8 cellular contexts compared by ENCODE assay signal in the genomic region with DNA sequence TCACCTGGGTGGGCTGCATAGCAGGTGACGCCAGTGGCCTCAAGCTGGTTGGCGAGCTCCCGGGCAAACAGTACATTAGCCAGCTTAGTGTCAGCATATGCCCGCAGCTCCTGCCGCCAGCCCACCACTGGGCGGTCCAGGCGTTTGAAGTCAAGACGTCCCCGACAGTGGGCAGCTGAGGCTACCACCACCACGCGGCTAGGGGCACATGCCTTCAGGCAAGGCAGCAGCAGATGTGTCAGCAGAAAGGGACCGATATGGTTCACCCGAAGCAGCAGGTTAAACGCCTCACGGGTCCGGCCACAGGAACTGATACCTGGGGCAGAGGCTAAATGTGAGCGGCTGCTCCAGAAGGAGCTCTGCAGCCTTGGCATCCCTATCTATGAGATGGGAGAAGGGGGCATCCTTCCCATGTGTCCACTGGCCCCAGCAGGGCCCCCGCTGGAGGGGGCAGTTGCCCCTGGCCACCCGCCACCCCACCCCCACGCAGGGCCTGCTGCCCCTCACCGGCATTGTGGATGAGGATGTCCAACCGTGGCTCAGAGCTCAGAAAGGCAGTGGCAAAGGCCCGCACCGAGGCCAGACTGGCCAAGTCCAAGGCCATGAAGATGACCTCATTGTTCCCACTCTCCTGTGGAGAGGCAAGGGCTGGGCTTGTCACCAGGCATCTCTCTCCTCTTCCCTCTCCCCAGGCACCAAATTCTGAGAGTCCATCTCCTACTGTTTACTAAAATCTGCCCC. TPM values are rescaled to one million over a fixed set of nuclear protein-coding genes. Genes with fewer than 3 reads are reported as not detected.
A peak's percentile ranks its signal among the peaks of the same experiment; 100 is the strongest.
DNase-seq lines count a peak whose midpoint lies in the region; ATAC-seq and TF ChIP-seq lines count a peak whose summit lies in the region.
"Had no signal": no experiment of that assay in that cellular context is flagged by ENCODE, and none has a peak within 500 bp of the region (broad histone marks: within the 10 kb centered on the region; RNA-seq: fewer than 3 reads in every experiment).

No MANE protein-coding gene starts in this region.

- H2AFZ ChIP-seq in HCT116 (ENCODE audit: low read depth, low read length, poor library complexity, severe bottlenecking) = no peak overlapping the region
- no peak overlapping the region for H2AFZ ChIP-seq in neural cell (ENCODE audit: low read depth, low read length)

- 0 out of 4 replicates have a peak, but pooled peaks cover 5 to 6% of the 10 kb centered on the region in 2 experiments for H3K36me3 ChIP-seq in HCT116 (ENCODE audit: control insufficient read depth in 1 of 2, insufficient read depth in 2 of 2, low read length in 2 of 2)
- H3K36me3 ChIP-seq in neural cell (ENCODE audit: insufficient read depth, low read length) = no peaks in the 10 kb centered on the region

- H3K4me1 Mint-ChIP-seq in activated T-helper 1 cell treated with anti-CD3 and anti-CD28 coated beads, Interleukin-12 subunit alpha, Interleukin-12 subunit beta, Interleukin-2, Interleukin-4 antibody, amounts not matched to agents 30 ng/mL and 10 ng/mL and 1 ng/mL, durations not matched to agents 14 hours and 24 hours and 36 hours (ENCODE audit: low read depth) = peaks cover 52% of the 10 kb centered on the region

- no peak for TF ChIP-seq EP300 in neural cell (conservative IDR thresholded peaks at IDR 0.05; ENCODE audit: poor library complexity, severe bottlenecking)

- no peaks in the 10 kb centered on the region for H3K27me3 Mint-ChIP-seq in activated T-helper 1 cell treated with anti-CD3 and anti-CD28 coated beads, Interleukin-12 subunit alpha, Interleukin-12 subunit beta, Interleukin-2, Interleukin-4 antibody, amounts not matched to agents 30 ng/mL and 10 ng/mL and 1 ng/mL, durations not matched to agents 14 hours and 24 hours and 36 hours (ENCODE audit: insufficient read depth)

- POLR2A ChIA-PET in HCT116 (lab: Charles Lee) = interaction anchor here (1.8 kb wide), 1 partner anchor 182 kb away, joined by 8 read pairs; the partner anchor contains the start of gene RPL23A

- H3K4me1 ChIP-seq in HCT116 (ENCODE audit: control insufficient read depth in 1 of 2, insufficient read depth in 2 of 2, low read length in 2 of 2) = peaks cover 19 to 36% of the 10 kb centered on the region in 2 experiments; a peak in 3 of 4 replicates

- H3K36me3 Mint-ChIP-seq in activated T-helper 1 cell treated with anti-CD3 and anti-CD28 coated beads, Interleukin-12 subunit alpha, Interleukin-12 subunit beta, Interleukin-2, Interleukin-4 antibody, amounts not matched to agents 30 ng/mL and 10 ng/mL and 1 ng/mL, durations not matched to agents 14 hours and 24 hours and 36 hours (ENCODE audit: low read depth) = peaks cover 32% of the 10 kb centered on the region

- peaks cover 13% of the 10 kb centered on the region; the same call in 1 of the 2 replicates for H3K79me2 ChIP-seq in HCT116 (ENCODE audit: insufficient read depth, low read length)
- H3K79me2 ChIP-seq in neural cell (replicated peaks; ENCODE audit: insufficient read depth, low read length) = peaks cover 17% of the 10 kb centered on the region

- H3K9me2 ChIP-seq in HCT116 (ENCODE audit: insufficient read depth) (no peaks in the 10 kb centered on the region), neural cell (ENCODE audit: insufficient read depth, low read length) (no peaks in the 10 kb centered on the region)

- H3F3A ChIP-seq in neural cell (ENCODE audit: insufficient read depth, low read length, poor library complexity, severe bottlenecking) = peaks cover 2% of the 10 kb centered on the region

- ATAC-seq in HCT116 (no peak), GM18868 (IDR thresholded peaks at IDR 0.05; ENCODE audit: unreplicated experiment) (no peak)
- ATAC-seq: Panc1 had no signal

- RAD21 ChIA-PET in HCT116 (lab: Charles Lee; ENCODE audit: low non-redundant PET in 1 of 2, low total read pairs in 2 of 2, uncharacterized antibody in 2 of 2, unreplicated experiment in 2 of 2) = no interaction called here

- TF ChIP-seq CTCF in HCT116 (IDR thresholded peaks at IDR 0.05 in 2 of 3, conservative IDR thresholded peaks at IDR 0.05 in 1 of 3; ENCODE audit: borderline replicate concordance in 1 of 3, insufficient read depth in 1 of 3, low read depth in 2 of 3, low read length in 2 of 3) (no peak), neural cell (IDR thresholded peaks at IDR 0.05; ENCODE audit: poor library complexity, severe bottlenecking) (no peak)

- peak overlapping the region; percentile 87 for H3K4me2 ChIP-seq in HCT116 (ENCODE audit: low read length)
- peak overlapping the region; percentile 90 for H3K4me2 ChIP-seq in neural cell (ENCODE audit: low read length)

- peak overlapping the region; percentile 79 for H3K27ac Mint-ChIP-seq in activated T-helper 1 cell treated with anti-CD3 and anti-CD28 coated beads, Interleukin-12 subunit alpha, Interleukin-12 subunit beta, Interleukin-2, Interleukin-4 antibody, amounts not matched to agents 30 ng/mL and 10 ng/mL and 1 ng/mL, durations not matched to agents 14 hours and 24 hours and 36 hours

- H3K27me3 ChIP-seq in HCT116 (ENCODE audit: insufficient read depth, low read length) (no peaks in the 10 kb centered on the region), neural cell (ENCODE audit: insufficient read depth, low read depth, low read length) (no peaks in the 10 kb centered on the region)

- CTCF ChIA-PET in HCT116 (lab: Charles Lee) = interaction anchor here (1.0 to 1.9 kb wide), 3 partner anchors 22 to 174 kb away, joined by 4 to 10 read pairs (median 5); no protein-coding TSS in a partner anchor

- TF ChIP-seq POLR2A in HCT116 (IDR thresholded peaks at IDR 0.05; ENCODE audit: borderline replicate concordance, extremely low read depth, insufficient read depth, insufficient read length) = no peak

- peak overlapping the region; percentile 91 for H3K4me3 Mint-ChIP-seq in activated T-helper 1 cell treated with anti-CD3 and anti-CD28 coated beads, Interleukin-12 subunit alpha, Interleukin-12 subunit beta, Interleukin-2, Interleukin-4 antibody, amounts not matched to agents 30 ng/mL and 10 ng/mL and 1 ng/mL, durations not matched to agents 14 hours and 24 hours and 36 hours

- H3K9ac ChIP-seq in HCT116 (ENCODE audit: low read length) (peak overlapping the region; percentile 85; the same call in 1 of the 2 replicates), neural cell (ENCODE audit: low read length) (peak overlapping the region; percentile 90)

- TF ChIP-seq RAD21 in HCT116 (IDR thresholded peaks at IDR 0.05; ENCODE audit: low read depth) = no peak
- no peak for TF ChIP-seq RAD21 in neural cell (conservative IDR thresholded peaks at IDR 0.05)

- H4K20me1 ChIP-seq in HCT116 (ENCODE audit: insufficient read depth) (no peaks in the 10 kb centered on the region), neural cell (ENCODE audit: insufficient read depth) (no peaks in the 10 kb centered on the region)

- H3K4me3 ChIP-seq in HCT116 (replicated peaks in 1 of 2; ENCODE audit: low read depth in 1 of 2, low read length in 2 of 2) (peak overlapping the region in 1 of 2 experiments; percentile 84; a peak in 2 of 4 replicates), neural cell (ENCODE audit: low read length) (peak overlapping the region; percentile 88)

- intact Hi-C loops in HCT116 (cut with micrococcal nuclease) = loop anchor here (5.0 to 10.0 kb wide), 2 partner anchors 139 to 256 kb away; partner anchors contain the start of gene BLTP2
- intact Hi-C loops in activated T-helper 1 cell treated with anti-CD3 and anti-CD28 coated beads, Interleukin-12 subunit alpha, Interleukin-12 subunit beta, Interleukin-2, Interleukin-4 antibody, amounts not matched to agents 30 ng/mL and 10 ng/mL and 1 ng/mL, durations not matched to agents 14 hours and 24 hours and 36 hours (cut with micrococcal nuclease) = no loop called here

- no peak overlapping the region for H3K27ac ChIP-seq in HCT116 (ENCODE audit: low read depth, low read length)
- H3K27ac ChIP-seq in neural cell (ENCODE audit: low read length) = peak overlapping the region; percentile 84

- BruUV-seq in HCT116 (replicated peaks; lab: Mats Ljungman, UMichigan) = no TSS peak

- DNase-seq in HCT116 (ENCODE audit: low read depth, low spot score) (no peak), NCI-H446 treated with DMSO at 0.1 percent for 48 hours (lab: John Stamatoyannopoulos, UW) (no peak), HuH-7 (ENCODE audit: low spot score) (no peak)
- no peak for DNase-seq in activated T-helper 1 cell treated with anti-CD3 and anti-CD28 coated beads, Interleukin-12 subunit alpha, Interleukin-12 subunit beta, Interleukin-2, Interleukin-4 antibody, amounts not matched to agents 30 ng/mL and 10 ng/mL and 1 ng/mL, durations not matched to agents 14 hours and 24 hours and 36 hours (ENCODE audit: low spot score)
- DNase-seq: stimulated activated CD4-positive, alpha-beta T cell treated with anti-CD3 and anti-CD28 coated beads, Interleukin-4, amount 100 ng/mL, for 1 hour had no signal

- no peaks in the 10 kb centered on the region for H3K9me3 Mint-ChIP-seq in activated T-helper 1 cell treated with anti-CD3 and anti-CD28 coated beads, Interleukin-12 subunit alpha, Interleukin-12 subunit beta, Interleukin-2, Interleukin-4 antibody, amounts not matched to agents 30 ng/mL and 10 ng/mL and 1 ng/mL, durations not matched to agents 14 hours and 24 hours and 36 hours

- H3K9me3 ChIP-seq in HCT116 (ENCODE audit: control insufficient read depth in 1 of 2, insufficient read depth in 1 of 2, low read depth in 1 of 2, low read length in 2 of 2) (no peaks in the 10 kb centered on the region), neural cell (ENCODE audit: low read length) (no peaks in the 10 kb centered on the region)

RNA-seq across cellular contexts. Expression of gene DHRS13, which starts 1.7 kb away (rescaled TPM):
- total RNA-seq in HCT116 (2021; ENCODE audit: unreplicated experiment) = 13.5 TPM
- 5.6 and 7.3 TPM in 2 replicates for polyA plus RNA-seq in HCT116 (2012)
- 34.6 and 34.9 TPM in 2 replicates for total RNA-seq in activated T-helper 1 cell treated with anti-CD3 and anti-CD28 coated beads, Interleukin-12 subunit alpha, Interleukin-12 subunit beta, Interleukin-2, Interleukin-4 antibody, amounts not matched to agents 30 ng/mL and 10 ng/mL and 1 ng/mL, durations not matched to agents 14 hours and 24 hours and 36 hours
- 91.1 and 93.2 TPM in 2 replicates for polyA plus RNA-seq in neural cell
- polyA minus RNA-seq in neural cell = 60.9 and 63.0 TPM in 2 replicates

RNA-seq across cellular contexts. Expression of gene FLOT2, which starts 3.6 kb away (rescaled TPM):
- total RNA-seq in HCT116 (2021; ENCODE audit: unreplicated experiment) = 98.1 TPM
- polyA plus RNA-seq in HCT116 (2012) = 58.9 and 59.8 TPM in 2 replicates
- 92.2 and 98.8 TPM in 2 replicates for total RNA-seq in activated T-helper 1 cell treated with anti-CD3 and anti-CD28 coated beads, Interleukin-12 subunit alpha, Interleukin-12 subunit beta, Interleukin-2, Interleukin-4 antibody, amounts not matched to agents 30 ng/mL and 10 ng/mL and 1 ng/mL, durations not matched to agents 14 hours and 24 hours and 36 hours
- polyA plus RNA-seq in neural cell = 27.5 and 34.5 TPM in 2 replicates
- polyA minus RNA-seq in neural cell = 24.6 and 25.0 TPM in 2 replicates

RNA-seq across cellular contexts. Expression of gene ERAL1, which starts 46.3 kb away (rescaled TPM):
- 52.0 TPM for total RNA-seq in HCT116 (2021; ENCODE audit: unreplicated experiment)
- polyA plus RNA-seq in HCT116 (2012) = 48.8 and 59.9 TPM in 2 replicates
- 60.4 and 61.5 TPM in 2 replicates for total RNA-seq in activated T-helper 1 cell treated with anti-CD3 and anti-CD28 coated beads, Interleukin-12 subunit alpha, Interleukin-12 subunit beta, Interleukin-2, Interleukin-4 antibody, amounts not matched to agents 30 ng/mL and 10 ng/mL and 1 ng/mL, durations not matched to agents 14 hours and 24 hours and 36 hours
- polyA plus RNA-seq in neural cell = 24.2 and 31.8 TPM in 2 replicates
- polyA minus RNA-seq in neural cell = 29.5 and 40.2 TPM in 2 replicates

RNA-seq across cellular contexts. Expression of gene PHF12, which starts 50.2 kb away (rescaled TPM):
- 35.7 TPM for total RNA-seq in HCT116 (2021; ENCODE audit: unreplicated experiment)
- polyA plus RNA-seq in HCT116 (2012) = 29.2 and 33.0 TPM in 2 replicates
- total RNA-seq in activated T-helper 1 cell treated with anti-CD3 and anti-CD28 coated beads, Interleukin-12 subunit alpha, Interleukin-12 subunit beta, Interleukin-2, Interleukin-4 antibody, amounts not matched to agents 30 ng/mL and 10 ng/mL and 1 ng/mL, durations not matched to agents 14 hours and 24 hours and 36 hours = 58.4 and 64.9 TPM in 2 replicates
- polyA plus RNA-seq in neural cell = 10.4 and 12.9 TPM in 2 replicates
- polyA minus RNA-seq in neural cell = 45.0 and 60.3 TPM in 2 replicates

RNA-seq across cellular contexts. Expression of gene FAM222B, which starts 58.6 kb away (rescaled TPM):
- total RNA-seq in HCT116 (2021; ENCODE audit: unreplicated experiment) = 22.7 TPM
- 14.8 and 15.0 TPM in 2 replicates for polyA plus RNA-seq in HCT116 (2012)
- 27.5 and 28.1 TPM in 2 replicates for total RNA-seq in activated T-helper 1 cell treated with anti-CD3 and anti-CD28 coated beads, Interleukin-12 subunit alpha, Interleukin-12 subunit beta, Interleukin-2, Interleukin-4 antibody, amounts not matched to agents 30 ng/mL and 10 ng/mL and 1 ng/mL, durations not matched to agents 14 hours and 24 hours and 36 hours
- polyA plus RNA-seq in neural cell = 1.9 and 6.4 TPM in 2 replicates
- polyA minus RNA-seq in neural cell = 16.8 and 20.3 TPM in 2 replicates
